29 cellular contexts compared by ENCODE assay signal in the genomic region with DNA sequence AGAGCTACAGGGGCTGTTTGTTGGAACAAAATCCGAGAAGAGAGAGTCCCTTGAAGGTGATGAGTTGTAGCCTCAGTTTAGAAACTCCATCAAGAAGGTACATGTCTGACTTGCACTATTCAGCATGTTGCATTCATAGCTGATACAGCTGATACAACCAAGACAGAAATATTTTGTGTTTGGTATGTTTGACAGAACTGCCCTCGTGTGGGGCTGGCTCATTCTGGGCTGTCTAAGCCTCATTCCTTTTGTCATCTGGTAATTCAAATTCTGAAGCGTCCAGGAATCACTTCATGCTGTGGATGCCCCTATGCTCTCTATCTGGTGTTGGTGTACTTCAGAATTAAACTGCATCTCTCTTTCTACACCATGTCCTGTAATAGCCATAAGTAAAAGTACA.
"Had no signal": no experiment of that assay in that cellular context is flagged by ENCODE, and none has a peak within 500 bp of the region (broad histone marks: within the 10 kb centered on the region; RNA-seq: fewer than 3 reads in every experiment).

No MANE protein-coding gene starts in this region.

- H3K27ac Mint-ChIP-seq: activated CD4-positive, alpha-beta memory T cell treated with anti-CD3 and anti-CD28 coated beads for 36 hours; activated CD4-positive, alpha-beta T cell treated with anti-CD3 and anti-CD28 coated beads for 36 hours; activated CD4-positive, alpha-beta T cell treated with anti-CD3 and anti-CD28 coated beads, Interleukin-2, amount 10 ng/mL, durations not matched to agents 24 days and 14 days; activated CD8-positive, alpha-beta T cell treated with anti-CD3 and anti-CD28 coated beads, Interleukin-2, amount 10 ng/mL, durations not matched to agents 7 days and 5 days; activated naive CD4-positive, alpha-beta T cell treated with anti-CD3 and anti-CD28 coated beads, Interleukin-2, amount 10 ng/mL, durations not matched to agents 7 days and 5 days; activated naive CD8-positive, alpha-beta T cell treated with anti-CD3 and anti-CD28 coated beads, Interleukin-2, amount 10 ng/mL, durations not matched to agents 7 days and 5 days; activated T-cell treated with anti-CD3 and anti-CD28 coated beads, Interleukin-2, amount 50 U/mL, for 24 hours; activated T-cell treated with anti-CD3 and anti-CD28 coated beads, Interleukin-2, amount 50 U/mL, for 72 hours; brain had no signal

- H3K36me3 Mint-ChIP-seq: activated naive CD4-positive, alpha-beta T cell treated with anti-CD3 and anti-CD28 coated beads, Interleukin-2, amount 50 U/mL, for 72 hours; brain had no signal

- H3K9me3 ChIP-seq: ascending aorta, breast epithelium, colonic mucosa had no signal

- H3K4me3 Mint-ChIP-seq: activated CD4-positive, alpha-beta memory T cell treated with anti-CD3 and anti-CD28 coated beads for 36 hours; activated CD4-positive, alpha-beta T cell treated with anti-CD3 and anti-CD28 coated beads for 36 hours; activated CD4-positive, alpha-beta T cell treated with anti-CD3 and anti-CD28 coated beads, Interleukin-2, amount 10 ng/mL, durations not matched to agents 24 days and 14 days; activated CD8-positive, alpha-beta T cell treated with anti-CD3 and anti-CD28 coated beads, Interleukin-2, amount 10 ng/mL, durations not matched to agents 7 days and 5 days; activated naive CD4-positive, alpha-beta T cell treated with anti-CD3 and anti-CD28 coated beads, Interleukin-2, amount 10 ng/mL, durations not matched to agents 7 days and 5 days; activated naive CD8-positive, alpha-beta T cell treated with anti-CD3 and anti-CD28 coated beads, Interleukin-2, amount 10 ng/mL, durations not matched to agents 7 days and 5 days; activated T-cell treated with anti-CD3 and anti-CD28 coated beads, Interleukin-2, amount 50 U/mL, for 24 hours; activated T-cell treated with anti-CD3 and anti-CD28 coated beads, Interleukin-2, amount 50 U/mL, for 72 hours; brain had no signal

- H3K27ac ChIP-seq: ascending aorta, breast epithelium, cardiac muscle cell, colonic mucosa, epithelial cell of prostate had no signal

- DNase-seq: activated CD4-positive, alpha-beta memory T cell treated with anti-CD3 and anti-CD28 coated beads for 36 hours; activated CD4-positive, alpha-beta T cell treated with anti-CD3 and anti-CD28 coated beads for 36 hours; activated CD4-positive, alpha-beta T cell treated with anti-CD3 and anti-CD28 coated beads, Interleukin-2, amount 10 ng/mL, durations not matched to agents 24 days and 14 days; activated CD4-positive, CD25-positive, alpha-beta regulatory T cell; activated CD4-positive, CD25-positive, alpha-beta regulatory T cell treated with anti-CD3 and anti-CD28 coated beads, Interleukin-2, amount 50 U/mL, for 72 hours; activated CD8-positive, alpha-beta memory T cell treated with anti-CD3 and anti-CD28 coated beads, Interleukin-2, amount 50 U/mL, for 48 hours; activated CD8-positive, alpha-beta T cell treated with anti-CD3 and anti-CD28 coated beads, Interleukin-2, amount 10 ng/mL, durations not matched to agents 7 days and 5 days; activated gamma-delta T cell; activated naive CD4-positive, alpha-beta T cell; activated naive CD4-positive, alpha-beta T cell treated with anti-CD3 and anti-CD28 coated beads, Interleukin-2, amount 10 ng/mL, durations not matched to agents 7 days and 5 days; activated naive CD8-positive, alpha-beta T cell treated with anti-CD3 and anti-CD28 coated beads, Interleukin-2, amount 10 ng/mL, durations not matched to agents 7 days and 5 days; activated T-cell treated with anti-CD3 and anti-CD28 coated beads for 4 hours; activated T-cell treated with anti-CD3 and anti-CD28 coated beads, Interleukin-2, amount 50 U/mL, for 24 hours; activated T-cell treated with anti-CD3 and anti-CD28 coated beads, Interleukin-2, amount 50 U/mL, for 72 hours; central memory CD4-positive, alpha-beta T cell; cerebellar nuclear complex; colonic mucosa; effector CD8-positive, alpha-beta T cell; foreskin fibroblast; T-helper 2 cell had no signal

- FAIRE-seq: endometrium, endothelial cell of umbilical vein, frontal cortex had no signal

- H3K4me3 ChIP-seq: ascending aorta, breast epithelium, cardiac muscle cell, colonic mucosa had no signal

- H3K27me3 ChIP-seq: ascending aorta, breast epithelium, cardiac muscle cell, colonic mucosa had no signal

- H3K4me1 ChIP-seq: breast epithelium, colonic mucosa had no signal

- H3K36me3 ChIP-seq: ascending aorta, breast epithelium, cardiac muscle cell, colonic mucosa had no signal

- H3K9me3 Mint-ChIP-seq: activated CD4-positive, alpha-beta memory T cell treated with anti-CD3 and anti-CD28 coated beads for 36 hours; activated naive CD4-positive, alpha-beta T cell treated with anti-CD3 and anti-CD28 coated beads, Interleukin-2, amount 10 ng/mL, durations not matched to agents 7 days and 5 days; activated naive CD4-positive, alpha-beta T cell treated with anti-CD3 and anti-CD28 coated beads, Interleukin-2, amount 50 U/mL, for 72 hours; activated naive CD8-positive, alpha-beta T cell treated with anti-CD3 and anti-CD28 coated beads, Interleukin-2, amount 10 ng/mL, durations not matched to agents 7 days and 5 days; activated T-cell treated with anti-CD3 and anti-CD28 coated beads, Interleukin-2, amount 50 U/mL, for 24 hours; activated T-cell treated with anti-CD3 and anti-CD28 coated beads, Interleukin-2, amount 50 U/mL, for 72 hours; brain had no signal

- H3K4me1 Mint-ChIP-seq: activated naive CD4-positive, alpha-beta T cell treated with anti-CD3 and anti-CD28 coated beads, Interleukin-2, amount 10 ng/mL, durations not matched to agents 7 days and 5 days; activated naive CD8-positive, alpha-beta T cell treated with anti-CD3 and anti-CD28 coated beads, Interleukin-2, amount 10 ng/mL, durations not matched to agents 7 days and 5 days had no signal

- ATAC-seq: activated CD4-positive, alpha-beta T cell treated with anti-CD3 and anti-CD28 coated beads for 36 hours; activated CD8-positive, alpha-beta T cell treated with anti-CD3 and anti-CD28 coated beads, Interleukin-2, amount 10 ng/mL, durations not matched to agents 7 days and 5 days; activated naive CD4-positive, alpha-beta T cell treated with anti-CD3 and anti-CD28 coated beads, Interleukin-2, amount 50 U/mL, for 72 hours; activated T-cell treated with anti-CD3 and anti-CD28 coated beads, Interleukin-2, amount 50 U/mL, for 72 hours had no signal

- H3K27me3 Mint-ChIP-seq: activated CD4-positive, alpha-beta memory T cell treated with anti-CD3 and anti-CD28 coated beads for 36 hours; activated CD4-positive, alpha-beta T cell treated with anti-CD3 and anti-CD28 coated beads for 36 hours; activated CD4-positive, alpha-beta T cell treated with anti-CD3 and anti-CD28 coated beads, Interleukin-2, amount 10 ng/mL, durations not matched to agents 24 days and 14 days; activated naive CD4-positive, alpha-beta T cell treated with anti-CD3 and anti-CD28 coated beads, Interleukin-2, amount 10 ng/mL, durations not matched to agents 7 days and 5 days; activated naive CD8-positive, alpha-beta T cell treated with anti-CD3 and anti-CD28 coated beads, Interleukin-2, amount 10 ng/mL, durations not matched to agents 7 days and 5 days; activated T-cell treated with anti-CD3 and anti-CD28 coated beads, Interleukin-2, amount 50 U/mL, for 24 hours; brain had no signal
